25 cellular contexts compared by ENCODE assay signal in genomic region chr7:40829201-40829600, GRCh38.
"Had no signal": no experiment of that assay in that cellular context is flagged by ENCODE, and none has a peak within 500 bp of the region (broad histone marks: within the 10 kb centered on the region; RNA-seq: fewer than 3 reads in every experiment).

No MANE protein-coding gene starts in this region.

- H3K4me3 ChIP-seq: SJSA1 had no signal

- H3K27me3 ChIP-seq: SJSA1 had no signal

- H3K27ac ChIP-seq: SJSA1 had no signal

- DNase-seq: activated B cell treated with CpG ODN at 0.5 μM for 24 hours; activated CD4-positive, alpha-beta T cell treated with anti-CD3 and anti-CD28 coated beads for 1 hour; activated CD4-positive, alpha-beta T cell treated with anti-CD3 and anti-CD28 coated beads, Interleukin-2, amount 10 ng/mL, durations not matched to agents 24 days and 14 days; activated CD4-positive, alpha-beta T cell treated with anti-CD3 and anti-CD28 coated beads, Interleukin-2, amount 50 U/mL, for 48 hours; activated CD8-positive, alpha-beta memory T cell treated with anti-CD3 and anti-CD28 coated beads for 24 hours; activated effector memory CD4-positive, alpha-beta T cell treated with anti-CD3 and anti-CD28 coated beads, Interleukin-2, amount 50 U/mL, for 16 hours; activated naive CD4-positive, alpha-beta T cell treated with Interleukin-2 at 50 U/mL for 16 hours; activated T-cell treated with anti-CD3 and anti-CD28 coated beads, Interleukin-2, amount 50 U/mL, for 4 hours; amygdala; IMR-90; Kasumi-1; KBM-7; NCI-H1105 treated with DMSO at 0.1 percent for 48 hours; NCI-H1436 treated with DMSO at 0.1 percent for 48 hours; NCI-H187; NCI-H2081; NCI-H446; NCI-H524; PC-3; SHP77; T-helper 17 cell; T1000 had no signal

- ATAC-seq: activated naive CD4-positive, alpha-beta T cell treated with anti-CD3 and anti-CD28 coated beads, Interleukin-2, amount 50 U/mL, for 72 hours; activated T-cell treated with anti-CD3 and anti-CD28 coated beads, Interleukin-2, amount 50 U/mL, for 4 hours; PC-3; SK-N-SH treated with all-trans-retinoic acid at 6 μM for 48 hours; T-helper 17 cell had no signal
